ENCODE assay signal across 11 cellular contexts in the genomic region with DNA sequence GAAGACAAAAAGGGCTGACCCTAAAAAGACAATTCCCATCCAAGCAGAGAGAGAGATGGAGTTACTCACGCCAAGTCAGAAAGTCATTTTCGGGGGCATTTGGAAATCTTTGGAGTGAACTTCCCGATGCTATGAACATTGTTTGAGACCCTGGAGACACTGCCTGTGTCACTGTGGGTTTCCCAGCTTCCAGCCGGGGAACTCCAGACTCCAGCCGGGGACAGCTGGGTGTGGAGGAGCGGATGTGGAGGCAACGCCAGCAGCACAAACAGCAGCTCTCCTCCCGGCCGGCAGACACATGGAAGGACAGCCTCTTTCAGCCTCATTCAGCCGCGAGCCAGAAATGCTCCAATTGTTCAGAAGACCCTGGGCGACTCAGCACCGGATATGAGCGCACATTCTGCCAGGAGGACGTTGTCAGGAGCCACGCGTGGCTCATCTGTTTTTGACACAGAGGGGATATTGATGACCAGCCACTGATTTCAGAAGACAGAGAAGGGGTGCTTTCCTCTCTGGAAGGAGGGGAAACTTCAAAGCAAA.
DNase-seq lines count a peak whose midpoint lies in the region; ATAC-seq lines count a peak whose summit lies in the region.
"Had no signal": no experiment of that assay in that cellular context is flagged by ENCODE, and none has a peak within 500 bp of the region (broad histone marks: within the 10 kb centered on the region; RNA-seq: fewer than 3 reads in every experiment).

No MANE protein-coding gene starts in this region.

- peak overlapping the region; percentile 52 for H3K27ac ChIP-seq in adipose tissue (ENCODE audit: low read depth, low read length)
- H3K27ac ChIP-seq: cardiac muscle cell had no signal

- H3K4me3 Mint-ChIP-seq in activated naive CD4-positive, alpha-beta T cell treated with anti-CD3 and anti-CD28 coated beads, Interleukin-2, amount 10 ng/mL, durations not matched to agents 7 days and 5 days = no peak overlapping the region

- no peaks in the 10 kb centered on the region for H3K4me1 Mint-ChIP-seq in activated naive CD4-positive, alpha-beta T cell treated with anti-CD3 and anti-CD28 coated beads, Interleukin-2, amount 10 ng/mL, durations not matched to agents 7 days and 5 days

- DNase-seq in Ammon's horn (ENCODE audit: low spot score) = peak; percentile 74
- DNase-seq in Right ventricle myocardium inferior (ENCODE audit: missing footprints) = peak; percentile 89
- DNase-seq in pons (ENCODE audit: low spot score) = peak; percentile 68
- no peak for DNase-seq in activated CD4-positive, alpha-beta T cell treated with anti-CD3 and anti-CD28 coated beads, Interleukin-2, amount 50 U/mL, for 1 hour
- DNase-seq in activated naive CD4-positive, alpha-beta T cell treated with anti-CD3 and anti-CD28 coated beads, Interleukin-2, amount 10 ng/mL, durations not matched to agents 7 days and 5 days = no peak
- no peak for DNase-seq in activated naive CD4-positive, alpha-beta T cell treated with Interleukin-2 at 50 U/mL for 16 hours
- DNase-seq: DMS79, H7 had no signal

- intact Hi-C loops in Right ventricle myocardium inferior (cut with DNase I) = loop anchor here (1.0 to 5.0 kb wide), 2 partner anchors 23 to 38 kb away; no protein-coding TSS in a partner anchor

- H3K36me3 Mint-ChIP-seq in activated naive CD4-positive, alpha-beta T cell treated with anti-CD3 and anti-CD28 coated beads, Interleukin-2, amount 10 ng/mL, durations not matched to agents 7 days and 5 days = no peaks in the 10 kb centered on the region

- H3K9me3 Mint-ChIP-seq in activated naive CD4-positive, alpha-beta T cell treated with anti-CD3 and anti-CD28 coated beads, Interleukin-2, amount 10 ng/mL, durations not matched to agents 7 days and 5 days = no peaks in the 10 kb centered on the region

- peaks cover 4% of the 10 kb centered on the region for H3K27me3 Mint-ChIP-seq in activated naive CD4-positive, alpha-beta T cell treated with anti-CD3 and anti-CD28 coated beads, Interleukin-2, amount 10 ng/mL, durations not matched to agents 7 days and 5 days

- CTCF ChIA-PET in activated naive CD4-positive, alpha-beta T cell treated with anti-CD3 and anti-CD28 coated beads, Interleukin-2, amount 10 ng/mL, durations not matched to agents 7 days and 5 days (lab: Charles Lee) = no interaction called here

- WGBS in adipose tissue, 3 donors = 36 to 66% (median 49%) methylated on average over 17 of the region's 17 CpGs

- no peak overlapping the region for H3K27ac Mint-ChIP-seq in activated naive CD4-positive, alpha-beta T cell treated with anti-CD3 and anti-CD28 coated beads, Interleukin-2, amount 10 ng/mL, durations not matched to agents 7 days and 5 days

- ATAC-seq in Right ventricle myocardium inferior (peak; percentile 75), HG02678 (IDR thresholded peaks at IDR 0.05; ENCODE audit: unreplicated experiment) (no peak)

Comparison
In these comparisons a context has a peak if more than half of its experiments do, and no peak if none do; other contexts are left out.
1. DNase-seq: peak in Ammon's horn (single experiment), Right ventricle myocardium inferior (single experiment) and pons (single experiment); none in activated CD4-positive, alpha-beta T cell treated with anti-CD3 and anti-CD28 coated beads, Interleukin-2, amount 50 U/mL, for 1 hour (single experiment), activated naive CD4-positive, alpha-beta T cell treated with anti-CD3 and anti-CD28 coated beads, Interleukin-2, amount 10 ng/mL, durations not matched to agents 7 days and 5 days (single experiment) and activated naive CD4-positive, alpha-beta T cell treated with Interleukin-2 at 50 U/mL for 16 hours (single experiment).